In the genomic region with DNA sequence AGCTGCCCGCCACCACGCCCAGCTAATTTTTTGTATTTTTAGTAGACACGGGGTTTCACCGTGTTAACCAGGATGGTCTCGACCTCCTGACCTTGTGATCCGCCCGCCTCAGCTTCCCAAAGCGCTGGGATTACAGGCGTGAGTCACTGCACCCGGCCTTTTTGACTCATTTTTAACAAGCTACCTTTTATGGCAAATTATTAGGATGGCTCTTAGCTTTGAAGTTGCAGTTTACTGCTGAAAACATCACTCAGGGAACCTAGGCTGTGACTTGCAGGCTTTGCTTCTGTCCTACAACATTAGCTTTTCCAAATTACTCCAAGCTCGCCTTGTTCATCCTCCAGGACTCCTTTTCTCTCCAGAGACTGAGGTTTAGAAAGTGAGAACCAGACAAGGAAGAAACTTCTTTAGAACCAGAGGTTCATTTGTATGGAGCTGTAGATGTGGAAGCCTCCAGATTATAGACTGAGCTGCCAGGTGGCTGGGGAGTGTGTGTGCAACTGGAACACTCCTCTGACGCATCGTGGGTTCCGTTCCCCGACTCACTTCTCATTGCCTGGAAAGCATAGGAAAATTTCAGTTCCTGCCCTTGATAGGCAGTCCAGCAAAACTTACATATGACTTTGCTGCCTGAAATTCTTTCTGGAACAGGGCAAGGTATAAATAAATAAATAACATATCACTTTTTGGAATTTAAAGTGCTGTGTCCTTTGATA, we compare ENCODE assay signal across 1 cellular context.
A peak's percentile ranks its signal among the peaks of the same experiment; 100 is the strongest.
TF ChIP-seq lines count a peak whose summit lies in the region.

No MANE protein-coding gene starts in this region.

TF ChIP-seq in HCT116, 20 proteins besides CTCF, POLR2A, EP300 and RAD21 (continued from another document):
- TF ChIP-seq EZH2phosphoT487 (IDR thresholded peaks at IDR 0.05; ENCODE audit: borderline replicate concordance) (no peak), CBX3 (IDR thresholded peaks at IDR 0.05; ENCODE audit: low read depth) (no peak), SP1 (IDR thresholded peaks at IDR 0.05; ENCODE audit: low read depth) (no peak), ELF1 (IDR thresholded peaks at IDR 0.05; ENCODE audit: borderline replicate concordance, low read depth) (no peak), SIN3A (IDR thresholded peaks at IDR 0.05; ENCODE audit: low read depth) (no peak), ZFX (IDR thresholded peaks at IDR 0.05) (no peak), ZNF274 (IDR thresholded peaks at IDR 0.05; ENCODE audit: low read depth, low read length) (no peak), EZH2 (IDR thresholded peaks at IDR 0.05) (no peak), TCF7L2 (IDR thresholded peaks at IDR 0.05; ENCODE audit: borderline replicate concordance, extremely low read depth, insufficient read depth, insufficient read length) (peak; percentile 56), EGR1 (IDR thresholded peaks at IDR 0.05; ENCODE audit: low read depth) (no peak), POLR2AphosphoS5 (IDR thresholded peaks at IDR 0.05; ENCODE audit: low read depth, low read length) (no peak), JUND (IDR thresholded peaks at IDR 0.05) (0 out of 2 replicates have a peak, but pooled peaks have one; percentile 18), MAX (IDR thresholded peaks at IDR 0.05) (no peak)
- TF ChIP-seq, protein P1, sequence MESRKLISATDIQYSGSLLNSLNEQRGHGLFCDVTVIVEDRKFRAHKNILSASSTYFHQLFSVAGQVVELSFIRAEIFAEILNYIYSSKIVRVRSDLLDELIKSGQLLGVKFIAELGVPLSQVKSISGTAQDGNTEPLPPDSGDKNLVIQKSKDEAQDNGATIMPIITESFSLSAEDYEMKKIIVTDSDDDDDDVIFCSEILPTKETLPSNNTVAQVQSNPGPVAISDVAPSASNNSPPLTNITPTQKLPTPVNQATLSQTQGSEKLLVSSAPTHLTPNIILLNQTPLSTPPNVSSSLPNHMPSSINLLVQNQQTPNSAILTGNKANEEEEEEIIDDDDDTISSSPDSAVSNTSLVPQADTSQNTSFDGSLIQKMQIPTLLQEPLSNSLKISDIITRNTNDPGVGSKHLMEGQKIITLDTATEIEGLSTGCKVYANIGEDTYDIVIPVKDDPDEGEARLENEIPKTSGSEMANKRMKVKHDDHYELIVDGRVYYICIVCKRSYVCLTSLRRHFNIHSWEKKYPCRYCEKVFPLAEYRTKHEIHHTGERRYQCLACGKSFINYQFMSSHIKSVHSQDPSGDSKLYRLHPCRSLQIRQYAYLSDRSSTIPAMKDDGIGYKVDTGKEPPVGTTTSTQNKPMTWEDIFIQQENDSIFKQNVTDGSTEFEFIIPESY (IDR thresholded peaks at IDR 0.05; ENCODE audit: extremely low read depth, insufficient replicate concordance, low read length), result no peak
- TF ChIP-seq, protein P2, sequence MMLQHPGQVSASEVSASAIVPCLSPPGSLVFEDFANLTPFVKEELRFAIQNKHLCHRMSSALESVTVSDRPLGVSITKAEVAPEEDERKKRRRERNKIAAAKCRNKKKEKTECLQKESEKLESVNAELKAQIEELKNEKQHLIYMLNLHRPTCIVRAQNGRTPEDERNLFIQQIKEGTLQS (IDR thresholded peaks at IDR 0.05), result no peak
